Comparison of ENCODE assay signal across 1 cellular context in genomic region chr12:75641031-75641780, GRCh38.
TF ChIP-seq lines count a peak whose summit lies in the region.

No MANE protein-coding gene starts in this region.

TF ChIP-seq in HEK293, 187 proteins besides CTCF, POLR2A, EP300 and RAD21 (continued from another document):
- TF ChIP-seq ZNF280D (tag by site-specific recombination; IDR thresholded peaks at IDR 0.05): no peak
- TF ChIP-seq GLIS2 (tag by site-specific recombination; IDR thresholded peaks at IDR 0.05): no peak
- TF ChIP-seq, protein P1, sequence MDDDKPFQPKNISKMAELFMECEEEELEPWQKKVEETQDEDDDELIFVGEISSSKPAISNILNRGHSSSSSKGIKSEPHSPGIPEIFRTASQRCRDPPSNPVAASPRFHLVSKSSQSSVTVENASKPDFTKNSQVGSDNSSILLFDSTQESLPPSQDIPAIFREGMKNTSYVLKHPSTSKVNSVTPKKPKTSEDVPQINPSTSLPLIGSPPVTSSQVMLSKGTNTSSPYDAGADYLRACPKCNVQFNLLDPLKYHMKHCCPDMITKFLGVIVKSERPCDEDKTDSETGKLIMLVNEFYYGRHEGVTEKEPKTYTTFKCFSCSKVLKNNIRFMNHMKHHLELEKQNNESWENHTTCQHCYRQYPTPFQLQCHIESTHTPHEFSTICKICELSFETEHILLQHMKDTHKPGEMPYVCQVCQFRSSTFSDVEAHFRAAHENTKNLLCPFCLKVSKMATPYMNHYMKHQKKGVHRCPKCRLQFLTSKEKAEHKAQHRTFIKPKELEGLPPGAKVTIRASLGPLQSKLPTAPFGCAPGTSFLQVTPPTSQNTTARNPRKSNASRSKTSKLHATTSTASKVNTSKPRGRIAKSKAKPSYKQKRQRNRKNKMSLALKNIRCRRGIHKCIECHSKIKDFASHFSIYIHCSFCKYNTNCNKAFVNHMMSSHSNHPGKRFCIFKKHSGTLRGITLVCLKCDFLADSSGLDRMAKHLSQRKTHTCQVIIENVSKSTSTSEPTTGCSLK (tag by site-specific recombination; IDR thresholded peaks at IDR 0.05): no peak
